8 cellular contexts compared by ENCODE assay signal in genomic region chrX:23743623-23743971, GRCh38. TPM values are rescaled to one million over a fixed set of nuclear protein-coding genes. Genes with fewer than 3 reads are reported as not detected.
DNase-seq lines count a peak whose midpoint lies in the region; ATAC-seq and TF ChIP-seq lines count a peak whose summit lies in the region.
"Not testable (repeated sequence)": the region's sequence is repeated elsewhere in the genome, so short reads cannot be mapped to it uniquely, and the experiment has no call there.

No MANE protein-coding gene starts in this region.

- TF ChIP-seq CTCF in AG04449 (IDR thresholded peaks at IDR 0.05; ENCODE audit: insufficient read depth, low read length, missing control alignments); H9 (conservative IDR thresholded peaks at IDR 0.05); RWPE1 (conservative IDR thresholded peaks at IDR 0.05; ENCODE audit: low read depth); coronary artery (IDR thresholded peaks at IDR 0.05); smooth muscle cell (IDR thresholded peaks at IDR 0.05; ENCODE audit: borderline replicate concordance, insufficient read depth, poor library complexity, severe bottlenecking): not testable (repeated sequence)

- H4K20me1 ChIP-seq in H9 (ENCODE audit: control insufficient read depth, insufficient read depth, insufficient read length); smooth muscle cell (ENCODE audit: low read depth): not testable (repeated sequence)

- not testable (repeated sequence) for H3K36me3 ChIP-seq in smooth muscle cell (ENCODE audit: low read depth)

- no CpG with 5 or more reads among the region's 14 CpGs for WGBS in H9 (ENCODE audit: extremely low coverage, insufficient read length, low lambda C conversion rate)
- WGBS in right cardiac atrium = 64% methylated on average over 14 of the region's 14 CpGs
- WGBS in smooth muscle cell (ENCODE audit: low lambda C conversion rate) = 80% methylated on average over 14 of the region's 14 CpGs

- H3K4me3 ChIP-seq in AG04449 (ENCODE audit: low read depth, low read length) = peak overlapping the region; percentile 76
- peak overlapping the region; percentile 76 for H3K4me3 ChIP-seq in coronary artery
- H3K4me3 ChIP-seq in right cardiac atrium (ENCODE audit: low read length) = not testable (repeated sequence)
- H3K4me3 ChIP-seq in smooth muscle cell = peak overlapping the region; percentile 61

- not testable (repeated sequence) for H3F3A ChIP-seq in smooth muscle cell (ENCODE audit: low read depth)

- not testable (repeated sequence) for H2AK5ac ChIP-seq in H9 (ENCODE audit: insufficient read length, low read length)

- not testable (repeated sequence) for H3K56ac ChIP-seq in H9 (ENCODE audit: insufficient read length, low read depth, low read length)

- not testable (repeated sequence) for H3T11ph ChIP-seq in H9 (ENCODE audit: low read length)

- H4K5ac ChIP-seq in H9 (ENCODE audit: insufficient read length, low read depth, low read length) = not testable (repeated sequence)

- not testable (repeated sequence) for H3K79me2 ChIP-seq in H9 (ENCODE audit: insufficient read depth, low read length)
- H3K79me2 ChIP-seq in smooth muscle cell (ENCODE audit: low read depth) = peaks cover 33% of the 10 kb centered on the region

- not testable (repeated sequence) for H3K27ac ChIP-seq in H9 (ENCODE audit: insufficient read length, low read depth, low read length)
- peak overlapping the region; percentile 98 for H3K27ac ChIP-seq in RWPE1
- H3K27ac ChIP-seq in coronary artery = peak overlapping the region; percentile 87 to 90
- peak overlapping the region; percentile 71 for H3K27ac ChIP-seq in right cardiac atrium (ENCODE audit: low read length)
- peak overlapping the region; percentile 90 for H3K27ac ChIP-seq in smooth muscle cell (ENCODE audit: low read depth)

- not testable (repeated sequence) for H2AFZ ChIP-seq in H9 (ENCODE audit: low read length); smooth muscle cell (ENCODE audit: low read depth)

- H3K4me1 Mint-ChIP-seq in H9 = peaks cover 12 to 13% of the 10 kb centered on the region in 2 experiments
- peaks cover 19% of the 10 kb centered on the region for H3K4me1 Mint-ChIP-seq in activated T-helper 2 cell treated with anti-CD3 and anti-CD28 coated beads, Interferon-gamma antibody, Interleukin-2, Interleukin-4, amounts not matched to agents 10 μg/mL and 5 μg/mL and 100 μg/mL, durations not matched to agents 14 hours and 24 hours and 36 hours (ENCODE audit: low read depth)
- peaks cover 9 to 45% (median 22%) of the 10 kb centered on the region in 4 donors for H3K4me1 Mint-ChIP-seq in naive thymus-derived CD8-positive, alpha-beta T cell

- H3K27me3 ChIP-seq in H9 (ENCODE audit: insufficient read depth, low read length); right cardiac atrium (ENCODE audit: control insufficient read depth, insufficient read depth); smooth muscle cell (ENCODE audit: low read depth): not testable (repeated sequence)

- H3K27ac Mint-ChIP-seq in H9 = peak overlapping the region in 2 of 3 experiments; percentile 93 to 97; a peak in 4 of 7 replicates
- H3K27ac Mint-ChIP-seq in activated T-helper 2 cell treated with anti-CD3 and anti-CD28 coated beads, Interferon-gamma antibody, Interleukin-2, Interleukin-4, amounts not matched to agents 10 μg/mL and 5 μg/mL and 100 μg/mL, durations not matched to agents 14 hours and 24 hours and 36 hours = peak overlapping the region; percentile 83
- peak overlapping the region in 7 of 10 donors; percentile 54 to 90 (median 77) for H3K27ac Mint-ChIP-seq in naive thymus-derived CD8-positive, alpha-beta T cell

- not testable (repeated sequence) for H2BK120ac ChIP-seq in H9 (ENCODE audit: low read depth, low read length, poor library complexity, severe bottlenecking)

- not testable (repeated sequence) for H4K8ac ChIP-seq in H9 (replicated peaks; ENCODE audit: insufficient read length, low read depth, low read length)

- peak overlapping the region; percentile 54 for H3K4me2 ChIP-seq in H9 (ENCODE audit: insufficient read depth, insufficient read length, low read length)
- H3K4me2 ChIP-seq in smooth muscle cell = peak overlapping the region; percentile 59

- H3K4me1 ChIP-seq in H9 (ENCODE audit: insufficient read depth, low read length); right cardiac atrium (ENCODE audit: control insufficient read depth, insufficient read depth, low read length); smooth muscle cell (ENCODE audit: low read depth): not testable (repeated sequence)

- H3K23ac ChIP-seq in H9 (ENCODE audit: insufficient read length, low read depth, low read length) = not testable (repeated sequence)

- not testable (repeated sequence) for H2BK15ac ChIP-seq in H9 (ENCODE audit: low read depth, low read length)

- H3K14ac ChIP-seq in H9 (ENCODE audit: insufficient read depth, low read length) = not testable (repeated sequence)

- H2BK5ac ChIP-seq in H9 (ENCODE audit: insufficient read length, low read length) = not testable (repeated sequence)

- not testable (repeated sequence) for H3K79me1 ChIP-seq in H9 (ENCODE audit: insufficient read depth, low read depth, low read length, poor library complexity, severe bottlenecking)

- not testable (repeated sequence) for H3K27me3 Mint-ChIP-seq in H9 (ENCODE audit: low read depth); activated T-helper 2 cell treated with anti-CD3 and anti-CD28 coated beads, Interferon-gamma antibody, Interleukin-2, Interleukin-4, amounts not matched to agents 10 μg/mL and 5 μg/mL and 100 μg/mL, durations not matched to agents 14 hours and 24 hours and 36 hours (ENCODE audit: low read depth); naive thymus-derived CD8-positive, alpha-beta T cell

- CTCF ChIA-PET in AG04449 (lab: Yijun Ruan, JAX) (interaction anchor here (0.6 to 4.7 kb wide), 4 partner anchors 13 to 158 kb away, joined by 4 to 30 read pairs (median 5); partner anchors contain the start of gene SAT1), RWPE1 (lab: Yijun Ruan, JAX) (interaction anchor here (0.7 kb wide), 1 partner anchor 65 kb away, joined by 5 read pairs; no protein-coding TSS in a partner anchor)

- not testable (repeated sequence) for H3K9ac ChIP-seq in H9 (ENCODE audit: extremely low read depth, insufficient read length, low read length)
- peak overlapping the region; percentile 50 for H3K9ac ChIP-seq in smooth muscle cell (ENCODE audit: low read depth)

- not testable (repeated sequence) for H3K9me3 ChIP-seq in H9 (ENCODE audit: control insufficient read depth, low read depth, low read length); right cardiac atrium (ENCODE audit: control insufficient read depth, low read length); smooth muscle cell (replicated peaks; ENCODE audit: low read depth)

- intact Hi-C loops in activated T-helper 2 cell treated with anti-CD3 and anti-CD28 coated beads, Interferon-gamma antibody, Interleukin-2, Interleukin-4, amounts not matched to agents 10 μg/mL and 5 μg/mL and 100 μg/mL, durations not matched to agents 14 hours and 24 hours and 36 hours (cut with micrococcal nuclease) = loop anchor here (1.0 to 10.0 kb wide), 6 partner anchors 11 to 409 kb away; partner anchors contain the start of genes EIF2S3, KLHL15, PRDX4 and SAT1
- intact Hi-C loops in right cardiac atrium (cut with DNase I) = loop anchor here in 1 of 4 donors (10.0 kb wide), 1 partner anchor 161 kb away; the partner anchor contains the start of genes APOO and CXorf58

- H4K91ac ChIP-seq in H9 (ENCODE audit: insufficient read length, low read depth, low read length) = not testable (repeated sequence)

- not testable (repeated sequence) for H3K18ac ChIP-seq in H9 (ENCODE audit: insufficient read length, low read depth, low read length)

- not testable (repeated sequence) for DNase-seq in AG04449 (ENCODE audit: low read depth, low spot score); H9; RWPE1 (ENCODE audit: low spot score); activated T-helper 2 cell treated with anti-CD3 and anti-CD28 coated beads, Interferon-gamma antibody, Interleukin-2, Interleukin-4, amounts not matched to agents 10 μg/mL and 5 μg/mL and 100 μg/mL, durations not matched to agents 14 hours and 24 hours and 36 hours (ENCODE audit: low spot score); coronary artery (ENCODE audit: low spot score); right cardiac atrium; naive thymus-derived CD8-positive, alpha-beta T cell; smooth muscle cell (lab: John Stamatoyannopoulos, UW; ENCODE audit: unreplicated experiment)

- H2BK12ac ChIP-seq in H9 (ENCODE audit: insufficient read length, low read depth, low read length) = not testable (repeated sequence)

- not testable (repeated sequence) for H3K23me2 ChIP-seq in H9 (ENCODE audit: insufficient read length, low read depth, low read length, poor library complexity, severe bottlenecking)

- not testable (repeated sequence) for H3K9me3 Mint-ChIP-seq in H9; activated T-helper 2 cell treated with anti-CD3 and anti-CD28 coated beads, Interferon-gamma antibody, Interleukin-2, Interleukin-4, amounts not matched to agents 10 μg/mL and 5 μg/mL and 100 μg/mL, durations not matched to agents 14 hours and 24 hours and 36 hours; naive thymus-derived CD8-positive, alpha-beta T cell

- not testable (repeated sequence) for ATAC-seq in right cardiac atrium; naive thymus-derived CD8-positive, alpha-beta T cell

- POLR2A ChIA-PET in AG04449 (lab: Yijun Ruan, JAX) = interaction anchor here (0.9 to 2.9 kb wide), 6 partner anchors 9 to 282 kb away, joined by 3 to 20 read pairs (median 6); partner anchors contain the start of gene SAT1
- POLR2A ChIA-PET in RWPE1 (lab: Yijun Ruan, JAX; ENCODE audit: low non-redundant PET) = interaction anchor here (1.7 kb wide), 1 partner anchor 41 kb away, joined by 5 read pairs; no protein-coding TSS in a partner anchor
- POLR2A ChIA-PET in naive thymus-derived CD8-positive, alpha-beta T cell (lab: Charles Lee) = interaction anchor here (0.6 to 2.5 kb wide), 6 partner anchors 24 to 210 kb away, joined by 3 to 19 read pairs (median 4); partner anchors contain the start of gene SAT1

- not testable (repeated sequence) for H3K4ac ChIP-seq in H9 (ENCODE audit: low read depth, low read length)

- H3K4me3 Mint-ChIP-seq in H9 = peak overlapping the region; percentile 82 to 86
- H3K4me3 Mint-ChIP-seq in activated T-helper 2 cell treated with anti-CD3 and anti-CD28 coated beads, Interferon-gamma antibody, Interleukin-2, Interleukin-4, amounts not matched to agents 10 μg/mL and 5 μg/mL and 100 μg/mL, durations not matched to agents 14 hours and 24 hours and 36 hours (ENCODE audit: low read depth) = peak overlapping the region; percentile 94
- peak overlapping the region; percentile 70 to 91 (median 86) for H3K4me3 Mint-ChIP-seq in naive thymus-derived CD8-positive, alpha-beta T cell

- not testable (repeated sequence) for H2BK20ac ChIP-seq in H9 (ENCODE audit: low read depth, low read length, poor library complexity, severe bottlenecking)

- H3K36me3 Mint-ChIP-seq in H9 (ENCODE audit: insufficient read depth in 1 of 3, low read depth in 3 of 3); naive thymus-derived CD8-positive, alpha-beta T cell: not testable (repeated sequence)
- peaks cover 17% of the 10 kb centered on the region for H3K36me3 Mint-ChIP-seq in activated T-helper 2 cell treated with anti-CD3 and anti-CD28 coated beads, Interferon-gamma antibody, Interleukin-2, Interleukin-4, amounts not matched to agents 10 μg/mL and 5 μg/mL and 100 μg/mL, durations not matched to agents 14 hours and 24 hours and 36 hours (ENCODE audit: low read depth)

RNA-seq across cellular contexts. Expression of gene ACOT9, which starts 0.5 kb away (rescaled TPM):
- total RNA-seq in H9 (2021) (72.3 and 73.4 TPM in 2 replicates), right cardiac atrium (10 to 100 TPM; 33.5 to 50.2 (median 38.3) TPM), smooth muscle cell (60.8 and 73.2 TPM in 2 replicates)
- 75.2 and 76.0 TPM in 2 replicates for total RNA-seq in activated T-helper 2 cell treated with anti-CD3 and anti-CD28 coated beads, Interferon-gamma antibody, Interleukin-2, Interleukin-4, amounts not matched to agents 10 μg/mL and 5 μg/mL and 100 μg/mL, durations not matched to agents 14 hours and 24 hours and 36 hours
- polyA plus RNA-seq in right cardiac atrium (42.3 TPM), smooth muscle cell (55.4 and 57.4 TPM in 2 replicates)
- total RNA-seq in naive thymus-derived CD8-positive, alpha-beta T cell = 10 to 100 TPM; 14.4 to 14.8 TPM
- 10 to 100 TPM in 1 of 3 donors, 1 to 10 TPM in 2; 5.9 to 13.0 (median 7.5) TPM for polyA plus RNA-seq in naive thymus-derived CD8-positive, alpha-beta T cell

RNA-seq across cellular contexts. Expression of gene SAT1, which starts 39.4 kb away (rescaled TPM):
- total RNA-seq in H9 (2021) = 55.2 and 62.2 TPM in 2 replicates
- total RNA-seq in activated T-helper 2 cell treated with anti-CD3 and anti-CD28 coated beads, Interferon-gamma antibody, Interleukin-2, Interleukin-4, amounts not matched to agents 10 μg/mL and 5 μg/mL and 100 μg/mL, durations not matched to agents 14 hours and 24 hours and 36 hours = 76.7 and 78.8 TPM in 2 replicates
- total RNA-seq in right cardiac atrium = 100 to 1,000 TPM; 275 to 486 (median 317) TPM
- 523 TPM for polyA plus RNA-seq in right cardiac atrium
- total RNA-seq in naive thymus-derived CD8-positive, alpha-beta T cell = 100 to 1,000 TPM; 116 to 121 TPM
- 10 to 100 TPM; 50.1 to 91.0 (median 83.3) TPM for polyA plus RNA-seq in naive thymus-derived CD8-positive, alpha-beta T cell
- 683 and 777 TPM in 2 replicates for total RNA-seq in smooth muscle cell
- 399 and 781 TPM in 2 replicates for polyA plus RNA-seq in smooth muscle cell
